ENCODE assay signal across 41 cellular contexts in genomic region chr5:170464280-170465127, GRCh38. TPM values are rescaled to one million over a fixed set of nuclear protein-coding genes. Genes with fewer than 3 reads are reported as not detected.
"Had no signal": no experiment of that assay in that cellular context is flagged by ENCODE, and none has a peak within 500 bp of the region (broad histone marks: within the 10 kb centered on the region; RNA-seq: fewer than 3 reads in every experiment).

No MANE protein-coding gene starts in this region.

- H3K27me3 ChIP-seq: adrenal gland, gastroesophageal sphincter, heart left ventricle, suprapubic skin, tibial artery had no signal

- H3K27ac ChIP-seq: adrenal gland, cardiac muscle cell, gastroesophageal sphincter, heart left ventricle, parathyroid adenoma, spleen, suprapubic skin, tibial artery, VCaP had no signal

- H3K9me3 Mint-ChIP-seq: activated naive CD8-positive, alpha-beta T cell treated with anti-CD3 and anti-CD28 coated beads for 36 hours; activated T-helper 1 cell treated with anti-CD3 and anti-CD28 coated beads, Interleukin-12 subunit alpha, Interleukin-12 subunit beta, Interleukin-2, Interleukin-4 antibody, amounts not matched to agents 30 ng/mL and 10 ng/mL and 1 ng/mL, durations not matched to agents 14 hours and 24 hours and 36 hours had no signal

- H3K9ac ChIP-seq: parathyroid adenoma had no signal

- DNase-seq: activated CD4-positive, alpha-beta T cell treated with anti-CD3 and anti-CD28 coated beads for 4 hours; activated CD4-positive, alpha-beta T cell treated with anti-CD3 and anti-CD28 coated beads, Interleukin-2, amount 50 U/mL, for 4 hours; activated CD8-positive, alpha-beta memory T cell treated with anti-CD3 and anti-CD28 coated beads, Interleukin-2, amount 50 U/mL, for 4 hours; activated effector memory CD4-positive, alpha-beta T cell treated with anti-CD3 and anti-CD28 coated beads, Interleukin-2, amount 50 U/mL, for 16 hours; activated naive CD4-positive, alpha-beta T cell treated with anti-CD3 and anti-CD28 coated beads for 36 hours; activated naive CD8-positive, alpha-beta T cell treated with anti-CD3 and anti-CD28 coated beads for 36 hours; activated T-cell treated with anti-CD3 and anti-CD28 coated beads, Interleukin-2, amount 50 U/mL, for 1 hour; adrenal gland; aorta; cortex of kidney; effector memory CD8-positive, alpha-beta T cell; erythroblast; heart left ventricle; hypothalamus; immature natural killer cell; kidney; left colon; mammary epithelial cell; naive B cell; nucleus accumbens; right cardiac atrium; spleen; stimulated activated CD4-positive, alpha-beta T cell treated with anti-CD3 and anti-CD28 coated beads, Interleukin-4, amount 100 ng/mL, for 1 hour; stimulated activated naive B cell treated with anti-CD40 and anti-IgM and Interleukin-4, amounts not matched to agents 10 μg/mL and 1 μg/mL and 100 μg/mL, for 72 hours; tibial artery had no signal

- H3K4me3 Mint-ChIP-seq: activated naive CD4-positive, alpha-beta T cell treated with anti-CD3 and anti-CD28 coated beads for 36 hours; activated naive CD8-positive, alpha-beta T cell treated with anti-CD3 and anti-CD28 coated beads for 36 hours; activated T-helper 1 cell treated with anti-CD3 and anti-CD28 coated beads, Interleukin-12 subunit alpha, Interleukin-12 subunit beta, Interleukin-2, Interleukin-4 antibody, amounts not matched to agents 30 ng/mL and 10 ng/mL and 1 ng/mL, durations not matched to agents 14 hours and 24 hours and 36 hours; brain; effector memory CD8-positive, alpha-beta T cell; immature natural killer cell; mesothelial cell of epicardium; naive B cell; neural crest cell; stimulated activated naive B cell treated with anti-CD40 and anti-IgM and Interleukin-4, amounts not matched to agents 10 μg/mL and 1 μg/mL and 100 μg/mL, for 72 hours had no signal

- H2AFZ ChIP-seq: parathyroid adenoma had no signal

- H3K4me1 Mint-ChIP-seq: activated naive CD8-positive, alpha-beta T cell treated with anti-CD3 and anti-CD28 coated beads for 36 hours; brain; immature natural killer cell; mesothelial cell of epicardium; naive B cell; neural crest cell; stimulated activated naive B cell treated with anti-CD40 and anti-IgM and Interleukin-4, amounts not matched to agents 10 μg/mL and 1 μg/mL and 100 μg/mL, for 72 hours had no signal

- H3K36me3 ChIP-seq: adrenal gland, cardiac muscle cell, gastroesophageal sphincter, heart left ventricle, spleen, suprapubic skin, tibial artery had no signal

- H3K36me3 Mint-ChIP-seq: activated naive CD8-positive, alpha-beta T cell treated with anti-CD3 and anti-CD28 coated beads for 36 hours; brain; immature natural killer cell; mesothelial cell of epicardium; naive B cell had no signal

- H3K9me3 ChIP-seq: adrenal gland had no signal

- H3K79me2 ChIP-seq: parathyroid adenoma had no signal

- H3K27ac Mint-ChIP-seq: activated naive CD4-positive, alpha-beta T cell treated with anti-CD3 and anti-CD28 coated beads for 36 hours; activated naive CD8-positive, alpha-beta T cell treated with anti-CD3 and anti-CD28 coated beads for 36 hours; activated T-helper 1 cell treated with anti-CD3 and anti-CD28 coated beads, Interleukin-12 subunit alpha, Interleukin-12 subunit beta, Interleukin-2, Interleukin-4 antibody, amounts not matched to agents 30 ng/mL and 10 ng/mL and 1 ng/mL, durations not matched to agents 14 hours and 24 hours and 36 hours; brain; effector memory CD8-positive, alpha-beta T cell; immature natural killer cell; mesothelial cell of epicardium; naive B cell; stimulated activated naive B cell treated with anti-CD40 and anti-IgM and Interleukin-4, amounts not matched to agents 10 μg/mL and 1 μg/mL and 100 μg/mL, for 72 hours had no signal

- H3K4me1 ChIP-seq: adrenal gland, gastroesophageal sphincter, parathyroid adenoma, spleen, suprapubic skin, tibial artery had no signal

- H3K4me3 ChIP-seq: adrenal gland, cardiac muscle cell, gastroesophageal sphincter, heart left ventricle, spleen, suprapubic skin, tibial artery had no signal

RNA-seq across cellular contexts. Expression of gene KCNIP1, which starts 39.3 kb away (rescaled TPM):
- total RNA-seq: activated CD8-positive, alpha-beta memory T cell treated with anti-CD3 and anti-CD28 coated beads for 36 hours; activated naive CD4-positive, alpha-beta T cell treated with anti-CD3 and anti-CD28 coated beads for 36 hours; activated naive CD8-positive, alpha-beta T cell treated with anti-CD3 and anti-CD28 coated beads for 36 hours; activated T-helper 1 cell treated with anti-CD3 and anti-CD28 coated beads, Interleukin-12 subunit alpha, Interleukin-12 subunit beta, Interleukin-2, Interleukin-4 antibody, amounts not matched to agents 30 ng/mL and 10 ng/mL and 1 ng/mL, durations not matched to agents 14 hours and 24 hours and 36 hours; fibroblast of lung; fibroblast of villous mesenchyme; mammary epithelial cell; pulmonary artery endothelial cell; right cardiac atrium; T-helper 1 cell treated with Interleukin-12 subunit alpha and Interleukin-12 subunit beta and Interleukin-4 antibody, amounts not matched to agents 30 ng/mL and 1 ng/mL, for 36 hours; ureter had no signal
- polyA plus RNA-seq: aorta, cardiac muscle cell, fibroblast of lung, heart left ventricle, immature natural killer cell, liver, mammary epithelial cell had no signal
